In the genomic region with DNA sequence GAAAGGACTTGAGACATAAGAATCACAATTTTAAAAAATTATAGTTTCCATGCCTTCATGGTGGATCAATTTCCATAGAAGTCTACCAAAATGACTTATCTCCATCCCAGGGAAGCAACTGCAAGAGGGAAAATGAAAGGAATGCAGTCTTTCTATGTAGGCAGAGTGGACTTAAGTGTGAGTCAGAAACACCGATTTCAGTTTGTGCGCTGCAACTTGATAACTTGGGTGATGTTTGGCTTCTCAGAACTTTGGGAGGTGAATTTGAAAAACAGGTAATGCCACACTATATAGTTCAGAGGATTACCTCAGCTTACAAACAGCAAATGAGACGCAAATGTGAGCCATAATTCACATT, we compare ENCODE assay signal across 8 cellular contexts. TPM values are rescaled to one million over a fixed set of nuclear protein-coding genes. Genes with fewer than 3 reads are reported as not detected.
A peak's percentile ranks its signal among the peaks of the same experiment; 100 is the strongest.
DNase-seq lines count a peak whose midpoint lies in the region; ATAC-seq, FAIRE-seq and TF ChIP-seq lines count a peak whose summit lies in the region.

No MANE protein-coding gene starts in this region.

- peak overlapping the region; percentile 68 for H3K4me3 ChIP-seq in astrocyte (ENCODE audit: insufficient read depth, low read depth, low read length)
- peak overlapping the region; percentile 60 to 96 (median 92) for H3K4me3 ChIP-seq in HepG2 (replicated peaks in 1 of 3; ENCODE audit: insufficient read depth in 1 of 3, low read depth in 2 of 3, low read length in 3 of 3)
- H3K4me3 ChIP-seq in upper lobe of right lung = peak overlapping the region; percentile 76

- no peak for DNase-seq in activated T-cell treated with anti-CD3 and anti-CD28 coated beads, Interleukin-2, amount 50 U/mL, for 72 hours
- no peak for DNase-seq in activated T-cell treated with anti-CD3 and anti-CD28 coated beads, Interleukin-2, amount 50 U/mL, for 1 hour
- DNase-seq in astrocyte (ENCODE audit: low read depth) = peak; percentile 80
- peak; percentile 24 for DNase-seq in HepG2 (ENCODE audit: low spot score)
- no peak for DNase-seq in upper lobe of right lung
- no peak for DNase-seq in activated CD4-positive, alpha-beta T cell treated with anti-CD3 and anti-CD28 coated beads, Interleukin-2, amount 50 U/mL, for 4 hours
- DNase-seq in stimulated activated CD8-positive, alpha-beta memory T cell treated with anti-CD3 and anti-CD28 coated beads, Interleukin-4, amount 100 ng/mL, for 48 hours = no peak

- peak overlapping the region; percentile 83 for H3K4me2 ChIP-seq in astrocyte (ENCODE audit: low read length)
- peak overlapping the region; percentile 86 for H3K4me2 ChIP-seq in HepG2 (ENCODE audit: low read depth, low read length)

- peak overlapping the region; percentile 86 for H3K27ac ChIP-seq in astrocyte (ENCODE audit: low read depth, low read length)
- peak overlapping the region; percentile 89 for H3K27ac ChIP-seq in HepG2 (ENCODE audit: extremely low read length, insufficient read depth, low read length)
- peak overlapping the region; percentile 90 for H3K27ac ChIP-seq in upper lobe of right lung

- H3K9ac ChIP-seq in astrocyte (ENCODE audit: low read length) (peak overlapping the region; percentile 88), HepG2 (ENCODE audit: insufficient read depth, low read depth, low read length) (peak overlapping the region; percentile 83)

- FAIRE-seq in astrocyte (lab: Jason Lieb, UNC) (peak; percentile 5), HepG2 (lab: Jason Lieb, UNC) (no peak)

- 2% methylated on average over 3 of the region's 3 CpGs for WGBS in HepG2 (ENCODE audit: low lambda C conversion rate)

- H3K27ac Mint-ChIP-seq in activated T-cell treated with anti-CD3 and anti-CD28 coated beads, Interleukin-2, amount 50 U/mL, for 72 hours = peak overlapping the region; percentile 92
- peak overlapping the region; percentile 100 for H3K27ac Mint-ChIP-seq in astrocyte (ENCODE audit: unreplicated experiment)

- in situ Hi-C loops in HepG2 (cut with HindIII; ENCODE audit: extremely low pct_ligation_motif_present, low pct_unique_long_range_greater_than_20kb) = no loop called here

- H3K36me3 Mint-ChIP-seq in activated T-cell treated with anti-CD3 and anti-CD28 coated beads, Interleukin-2, amount 50 U/mL, for 72 hours (ENCODE audit: insufficient read depth in 2 of 2) = peaks cover 6 to 9% of the 10 kb centered on the region in 2 donors
- no peaks in the 10 kb centered on the region for H3K36me3 Mint-ChIP-seq in astrocyte (ENCODE audit: low read depth, unreplicated experiment)

- intact Hi-C loops in HepG2 (cut with micrococcal nuclease; ENCODE audit: unreplicated experiment) (loop anchor here (5.0 to 10.0 kb wide), 2 partner anchors 101 to 666 kb away; a partner anchor contains a TSS), upper lobe of right lung (cut with DNase I) (no loop called here)

- CTCF ChIA-PET in HepG2 (lab: Yijun Ruan, JAX; ENCODE audit: low intra/inter-chr PET ratio, low total read pairs) = interaction anchor here (1.4 kb wide), 1 partner anchor 88 kb away, joined by 3 read pairs; no protein-coding TSS in a partner anchor

- no peaks in the 10 kb centered on the region for H3K9me3 Mint-ChIP-seq in activated T-cell treated with anti-CD3 and anti-CD28 coated beads, Interleukin-2, amount 50 U/mL, for 72 hours
- H3K9me3 Mint-ChIP-seq in astrocyte (ENCODE audit: unreplicated experiment) = no peaks in the 10 kb centered on the region

- TF ChIP-seq POLR2A in HepG2 (IDR thresholded peaks at IDR 0.05; ENCODE audit: insufficient read depth in 1 of 2, low read depth in 2 of 2, low read length in 2 of 2) = no peak

- no peak for TF ChIP-seq RAD21 in HepG2 (CRISPR knock-in tag; IDR thresholded peaks at IDR 0.05)

- H3K79me2 ChIP-seq in astrocyte (ENCODE audit: insufficient read depth, low read length) (peaks cover 36% of the 10 kb centered on the region), HepG2 (ENCODE audit: insufficient read depth, low read length) (peaks cover 36% of the 10 kb centered on the region)

- H3K4me1 Mint-ChIP-seq in activated T-cell treated with anti-CD3 and anti-CD28 coated beads, Interleukin-2, amount 50 U/mL, for 72 hours (ENCODE audit: low read depth) = peaks cover 49% of the 10 kb centered on the region
- H3K4me1 Mint-ChIP-seq in astrocyte (ENCODE audit: low read depth, unreplicated experiment) = peaks cover 25% of the 10 kb centered on the region

- H3K4me3 Mint-ChIP-seq in activated T-cell treated with anti-CD3 and anti-CD28 coated beads, Interleukin-2, amount 50 U/mL, for 72 hours = peak overlapping the region; percentile 92 to 94
- H3K4me3 Mint-ChIP-seq in astrocyte (ENCODE audit: unreplicated experiment) = peak overlapping the region; percentile 95

- peaks cover 11% of the 10 kb centered on the region for H3K4me1 ChIP-seq in astrocyte (ENCODE audit: insufficient read depth, low read length)
- peaks cover 36% of the 10 kb centered on the region for H3K4me1 ChIP-seq in HepG2 (ENCODE audit: insufficient read depth, low read length)
- H3K4me1 ChIP-seq in upper lobe of right lung = peaks cover 15% of the 10 kb centered on the region

- no peak for TF ChIP-seq CTCF in astrocyte (IDR thresholded peaks at IDR 0.05; ENCODE audit: insufficient read depth, low read depth, low read length)
- no peak for TF ChIP-seq CTCF in HepG2 (CRISPR knock-in tag; IDR thresholded peaks at IDR 0.05)
- TF ChIP-seq CTCF in upper lobe of right lung (IDR thresholded peaks at IDR 0.05) = no peak

- no peaks in the 10 kb centered on the region for H3K9me3 ChIP-seq in astrocyte (ENCODE audit: insufficient read depth, low read depth, low read length)
- H3K9me3 ChIP-seq in HepG2 (ENCODE audit: low read length) = no peaks in the 10 kb centered on the region
- H3K9me3 ChIP-seq in upper lobe of right lung = no peaks in the 10 kb centered on the region

- ATAC-seq in activated T-cell treated with anti-CD3 and anti-CD28 coated beads, Interleukin-2, amount 50 U/mL, for 72 hours (replicated peaks in 1 of 2) = no peak
- ATAC-seq in HepG2 (peak; percentile 4; the same call in 2 of the 3 replicates), upper lobe of right lung (no peak), HG03354 (IDR thresholded peaks at IDR 0.05; ENCODE audit: poor library complexity, severe bottlenecking, unreplicated experiment) (no peak)

- POLR2A ChIA-PET in HepG2 (lab: Yijun Ruan, JAX) = interaction anchor here (1.0 to 4.5 kb wide), 8 partner anchors 10 to 93 kb away, joined by 3 to 50 read pairs (median 4); a partner anchor contains a TSS

- H4K20me1 ChIP-seq in astrocyte (ENCODE audit: insufficient read depth, low read length) (peaks cover 32% of the 10 kb centered on the region), HepG2 (ENCODE audit: insufficient read depth, low read length) (peaks cover 3% of the 10 kb centered on the region; the same call in 1 of the 2 replicates)

- peaks cover 9% of the 10 kb centered on the region for H3K27me3 Mint-ChIP-seq in activated T-cell treated with anti-CD3 and anti-CD28 coated beads, Interleukin-2, amount 50 U/mL, for 72 hours (ENCODE audit: low read depth)
- no peaks in the 10 kb centered on the region for H3K27me3 Mint-ChIP-seq in astrocyte (ENCODE audit: low read depth, unreplicated experiment)

- H3K36me3 ChIP-seq in astrocyte (ENCODE audit: insufficient read depth, low read length) (no peaks in the 10 kb centered on the region), HepG2 (replicated peaks in 1 of 2; ENCODE audit: control insufficient read depth in 1 of 2, insufficient read depth in 2 of 2, low read length in 2 of 2) (no peaks in the 10 kb centered on the region), upper lobe of right lung (no peaks in the 10 kb centered on the region)

- no peaks in the 10 kb centered on the region for H3K27me3 ChIP-seq in astrocyte (ENCODE audit: insufficient read depth, low read length)
- H3K27me3 ChIP-seq in HepG2 (ENCODE audit: control insufficient read depth in 1 of 2, insufficient read depth in 2 of 2, low read length in 2 of 2) = no peaks in the 10 kb centered on the region; a peak in 1 of 5 replicates
- H3K27me3 ChIP-seq in upper lobe of right lung = no peaks in the 10 kb centered on the region

- H2AFZ ChIP-seq in astrocyte (ENCODE audit: low read depth, low read length) (peak overlapping the region; percentile 81), HepG2 (ENCODE audit: low read length) (no peak overlapping the region)

- no peak for TF ChIP-seq EP300 in HepG2 (IDR thresholded peaks at IDR 0.05; ENCODE audit: low read depth in 2 of 2, low read length in 2 of 2)
- TF ChIP-seq EP300 in HepG2 (CRISPR knock-in tag; IDR thresholded peaks at IDR 0.05; ENCODE audit: borderline replicate concordance) = no peak

- TSS peak; percentile 99 for BruUV-seq in HepG2 (replicated peaks; lab: Mats Ljungman, UMichigan)

RNA-seq across cellular contexts. Expression of a gene that starts 0.7 kb away (rescaled TPM):
- total RNA-seq in activated T-cell treated with anti-CD3 and anti-CD28 coated beads, Interleukin-2, amount 50 U/mL, for 72 hours = 10 to 100 TPM; 56.2 to 58.5 TPM
- 54.9 and 59.4 TPM in 2 replicates for total RNA-seq in astrocyte
- 31.5 and 35.4 TPM in 2 replicates for total RNA-seq in HepG2 (2016; rRNA removed; fragmentation: Illumina TruSeq; extraction: Trizol)
- 97.8 and 110 TPM in 2 replicates for total RNA-seq in HepG2 (2016; cell fraction: cytosol; rRNA removed; fragmentation: Illumina TruSeq; extraction: Trizol; ENCODE audit: low read depth)
- 29.7 and 30.5 TPM in 2 replicates for total RNA-seq in HepG2 (2016; cell fraction: insoluble cytoplasmic fraction; rRNA removed; fragmentation: Illumina TruSeq; extraction: Trizol)
- total RNA-seq in HepG2 (2016; cell fraction: membrane; rRNA removed; fragmentation: Illumina TruSeq; extraction: Trizol) = 52.6 and 53.8 TPM in 2 replicates
- total RNA-seq in HepG2 (2016; cell fraction: nucleus; rRNA removed; fragmentation: Illumina TruSeq; extraction: Trizol) = 22.9 and 25.8 TPM in 2 replicates
- 11.3 and 12.8 TPM in 2 replicates for polyA plus RNA-seq in HepG2 (2011; rRNA removed)
- polyA plus RNA-seq in HepG2 (2011; cell fraction: cytosol; rRNA removed) = 5.5 and 9.1 TPM in 2 replicates
- polyA plus RNA-seq in HepG2 (2011; cell fraction: nucleus; rRNA removed) = 6.0 and 6.6 TPM in 2 replicates
- 17.4 and 18.3 TPM in 2 replicates for polyA plus RNA-seq in HepG2 (2012)
- polyA plus RNA-seq in HepG2 (2016; cell fraction: cytosol; fragmentation: Illumina TruSeq; extraction: Trizol; ENCODE audit: low read depth) = 3.0 and 3.4 TPM in 2 replicates
- 25.8 and 27.6 TPM in 2 replicates for polyA plus RNA-seq in HepG2 (2016; cell fraction: insoluble cytoplasmic fraction; fragmentation: Illumina TruSeq; extraction: Trizol; ENCODE audit: low read depth)
- polyA plus RNA-seq in HepG2 (2016; cell fraction: membrane; fragmentation: Illumina TruSeq; extraction: Trizol; ENCODE audit: low read depth) = 11.6 and 12.0 TPM in 2 replicates
- polyA plus RNA-seq in HepG2 (2016; cell fraction: nucleus; fragmentation: Illumina TruSeq; extraction: Trizol; ENCODE audit: insufficient read depth, low read depth) = 15.2 and 15.7 TPM in 2 replicates
- polyA minus RNA-seq in HepG2 (2011; rRNA and poly(A)+ RNA removed; ENCODE audit: low replicate concordance) = 12.8 and 14.1 TPM in 2 replicates
- 30.2 and 40.0 TPM in 2 replicates for polyA minus RNA-seq in HepG2 (2011; cell fraction: cytosol; rRNA and poly(A)+ RNA removed)
- polyA minus RNA-seq in HepG2 (2011; cell fraction: nucleus; rRNA and poly(A)+ RNA removed) = 48.9 and 56.9 TPM in 2 replicates
- 42.0 TPM for total RNA-seq in upper lobe of right lung

Comparison
In these comparisons a context has a peak if more than half of its experiments do, and no peak if none do; other contexts are left out.
1. DNase-seq: peak in astrocyte (single experiment) and HepG2 (single experiment); none in activated T-cell treated with anti-CD3 and anti-CD28 coated beads, Interleukin-2, amount 50 U/mL, for 72 hours (0 of 2), activated T-cell treated with anti-CD3 and anti-CD28 coated beads, Interleukin-2, amount 50 U/mL, for 1 hour (single experiment), upper lobe of right lung (single experiment), activated CD4-positive, alpha-beta T cell treated with anti-CD3 and anti-CD28 coated beads, Interleukin-2, amount 50 U/mL, for 4 hours (0 of 2) and stimulated activated CD8-positive, alpha-beta memory T cell treated with anti-CD3 and anti-CD28 coated beads, Interleukin-4, amount 100 ng/mL, for 48 hours (single experiment).
2. Peak in every context shown above with its lines, with median percentiles within 50 percentile points of each other: H3K27ac ChIP-seq and H3K4me3 ChIP-seq.